Comparison of ENCODE assay signal across 10 cellular contexts in the genomic region with DNA sequence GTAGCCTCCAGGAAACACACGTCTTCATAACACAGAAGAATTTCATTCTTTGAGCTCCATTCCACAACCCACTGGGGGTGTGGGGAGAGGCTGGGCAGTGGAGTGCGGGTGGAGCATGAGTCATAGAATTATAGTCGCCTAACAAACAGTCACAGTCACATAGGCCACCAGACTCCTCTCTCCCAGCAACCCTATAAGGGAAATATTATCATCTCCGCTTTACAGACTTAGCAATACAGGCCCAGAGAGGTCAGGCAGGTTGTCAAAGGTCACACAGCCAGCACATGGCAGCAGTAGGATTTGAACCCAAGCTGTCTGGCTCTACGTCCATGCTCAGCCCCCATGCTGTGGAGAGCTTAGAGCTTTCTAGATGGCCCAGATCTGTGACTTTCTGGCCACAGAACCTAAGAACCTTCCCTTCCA. TPM values are rescaled to one million over a fixed set of nuclear protein-coding genes. Genes with fewer than 3 reads are reported as not detected.
DNase-seq lines count a peak whose midpoint lies in the region; ATAC-seq, FAIRE-seq and TF ChIP-seq lines count a peak whose summit lies in the region.
"Had no signal": no experiment of that assay in that cellular context is flagged by ENCODE, and none has a peak within 500 bp of the region (broad histone marks: within the 10 kb centered on the region; RNA-seq: fewer than 3 reads in every experiment).

No MANE protein-coding gene starts in this region.

- H3K27me3 ChIP-seq in K562 (ENCODE audit: control insufficient read depth in 2 of 2, insufficient read depth in 2 of 2, low read length in 2 of 2) = peaks cover 0 to 16% of the 10 kb centered on the region in 2 experiments; a peak in 2 of 5 replicates
- H3K27me3 ChIP-seq: SJCRH30 had no signal

- H3K9ac ChIP-seq in K562 (ENCODE audit: insufficient read depth in 1 of 2, low read depth in 2 of 2, low read length in 2 of 2) = no peak overlapping the region
- H3K9ac ChIP-seq: parathyroid adenoma had no signal

- ATAC-seq in K562 = peak; percentile 61
- peak; percentile 49 to 73 for ATAC-seq in naive thymus-derived CD8-positive, alpha-beta T cell
- no peak for ATAC-seq in GM19328 (IDR thresholded peaks at IDR 0.05; ENCODE audit: unreplicated experiment)
- ATAC-seq in GM21381 (IDR thresholded peaks at IDR 0.05; ENCODE audit: unreplicated experiment) = no peak

- no peaks in the 10 kb centered on the region; a peak in 2 of 5 replicates for H3K4me1 ChIP-seq in K562 (replicated peaks in 1 of 2; ENCODE audit: control insufficient read depth in 2 of 2, insufficient read depth in 2 of 2, low read length in 2 of 2)
- H3K4me1 ChIP-seq: parathyroid adenoma had no signal

- H3K9me3 ChIP-seq in K562 (replicated peaks; ENCODE audit: control insufficient read depth, insufficient read depth, low read depth, low read length) = no peaks in the 10 kb centered on the region
- H3K9me3 ChIP-seq: SJCRH30 had no signal

- no peak for TF ChIP-seq EP300 in K562 (IDR thresholded peaks at IDR 0.05; ENCODE audit: low read length)

- H3K4me2 ChIP-seq in K562 (ENCODE audit: insufficient read depth, low read length) = no peak overlapping the region

- no peaks in the 10 kb centered on the region for H3K36me3 ChIP-seq in K562 (ENCODE audit: control insufficient read depth, insufficient read depth, low read length)
- H3K36me3 ChIP-seq: SJCRH30 had no signal

- TF ChIP-seq RAD21 in K562 (CRISPR knock-in tag; conservative IDR thresholded peaks at IDR 0.05 in 1 of 2, IDR thresholded peaks at IDR 0.05 in 1 of 2) = no peak

- no peaks in the 10 kb centered on the region for H3K9me1 ChIP-seq in K562 (ENCODE audit: control insufficient read depth, insufficient read depth, low read length)

- no peak overlapping the region for H2AFZ ChIP-seq in K562 (ENCODE audit: low read depth, low read length)
- H2AFZ ChIP-seq: parathyroid adenoma had no signal

- 24% methylated on average over 5 of the region's 5 CpGs for WGBS in K562 (ENCODE audit: insufficient coverage, low coverage, missing lambda C conversion rate)

- peak overlapping the region; percentile 63 to 92 (median 84) for H3K27ac Mint-ChIP-seq in naive thymus-derived CD8-positive, alpha-beta T cell

- H3K79me2 ChIP-seq in K562 (ENCODE audit: control insufficient read depth, insufficient read depth, low read length) = no peaks in the 10 kb centered on the region
- H3K79me2 ChIP-seq: parathyroid adenoma had no signal

- peak overlapping the region in 2 of 10 donors; percentile 33 to 50 for H3K4me3 Mint-ChIP-seq in naive thymus-derived CD8-positive, alpha-beta T cell

- H3K27me3 Mint-ChIP-seq in naive thymus-derived CD8-positive, alpha-beta T cell = no peaks in the 10 kb centered on the region

- CTCF ChIA-PET in K562 (lab: Yijun Ruan, JAX; ENCODE audit: low intra/inter-chr PET ratio) = no interaction called here

- DNase-seq in AG10803 (ENCODE audit: low read depth) (peak; percentile 36), HTR-8/SVneo (ENCODE audit: insufficient read length, low spot score) (no peak), K562 (ENCODE audit: extremely low read depth in 1 of 4, low spot score in 3 of 4) (peak in 1 of 4 experiments; percentile 26), globus pallidus (ENCODE audit: low spot score) (no peak), cerebellar nuclear complex (lab: John Stamatoyannopoulos, UW) (no peak)
- no peak for DNase-seq in naive thymus-derived CD8-positive, alpha-beta T cell

- POLR2A ChIA-PET in K562 (lab: Yijun Ruan, JAX) = interaction anchor here (0.6 to 1.6 kb wide), 5 partner anchors 11 to 655 kb away, joined by 3 to 11 read pairs (median 3); a partner anchor contains a TSS
- POLR2A ChIA-PET in naive thymus-derived CD8-positive, alpha-beta T cell (lab: Charles Lee) = interaction anchor here (1.0 to 5.4 kb wide), 9 partner anchors 10 to 63 kb away, joined by 3 to 22 read pairs (median 4); a partner anchor contains a TSS

- no TSS peak for BruUV-seq in K562 (replicated peaks; lab: Mats Ljungman, UMichigan)

- intact Hi-C loops in K562 (cut with micrococcal nuclease) = no loop called here

- no peaks in the 10 kb centered on the region for H4K20me1 ChIP-seq in K562 (replicated peaks; ENCODE audit: control insufficient read depth, insufficient read depth, low read length)

- peaks cover 13 to 31% (median 26%) of the 10 kb centered on the region in 4 donors for H3K4me1 Mint-ChIP-seq in naive thymus-derived CD8-positive, alpha-beta T cell

- H3K4me3 ChIP-seq in AG10803 (ENCODE audit: low read length) = no peak overlapping the region
- H3K4me3 ChIP-seq in K562 = no peak overlapping the region
- H3K4me3 ChIP-seq: SJCRH30 had no signal

- peak; percentile 59 for FAIRE-seq in HTR-8/SVneo (lab: Jason Lieb, UNC)
- peak; percentile 63 for FAIRE-seq in K562 (lab: Jason Lieb, UNC)

- no peaks in the 10 kb centered on the region for H3K9me3 Mint-ChIP-seq in naive thymus-derived CD8-positive, alpha-beta T cell

- H3K36me3 Mint-ChIP-seq in naive thymus-derived CD8-positive, alpha-beta T cell = no peaks in the 10 kb centered on the region

- no peak for TF ChIP-seq CTCF in AG10803 (conservative IDR thresholded peaks at IDR 0.05; ENCODE audit: low read length)
- TF ChIP-seq CTCF in K562 (IDR thresholded peaks at IDR 0.05 in 2 of 3, conservative IDR thresholded peaks at IDR 0.05 in 1 of 3; ENCODE audit: insufficient read depth in 2 of 3, low read depth in 1 of 3, low read length in 3 of 3) = no peak

- TF ChIP-seq POLR2A in K562 (conservative IDR thresholded peaks at IDR 0.05) = no peak

- in situ Hi-C loops in K562 (cut with MboI) = no loop called here

- H3K27ac ChIP-seq in K562 (ENCODE audit: extremely low read depth, low read depth, low read length) = no peak overlapping the region
- H3K27ac ChIP-seq: parathyroid adenoma, SJCRH30 had no signal

TF ChIP-seq in K562, 482 proteins besides CTCF, POLR2A, EP300 and RAD21 (continues in another document):
- TF ChIP-seq HEY1 (CRISPR knock-in tag; IDR thresholded peaks at IDR 0.05; ENCODE audit: borderline replicate concordance) (no peak), CREBBP (IDR thresholded peaks at IDR 0.05; ENCODE audit: low read depth, low read length) (no peak), DNMT1 (IDR thresholded peaks at IDR 0.05) (no peak), C11orf30 (IDR thresholded peaks at IDR 0.05; ENCODE audit: low read depth) (no peak), NELFE (IDR thresholded peaks at IDR 0.05; ENCODE audit: insufficient read depth, insufficient read length) (no peak), BDP1 (IDR thresholded peaks at IDR 0.05; ENCODE audit: insufficient read depth, insufficient read length) (no peak), COPS2 (conservative IDR thresholded peaks at IDR 0.05) (no peak), MEF2D (tag; conservative IDR thresholded peaks at IDR 0.05; ENCODE audit: low read depth) (no peak), RBM17 (IDR thresholded peaks at IDR 0.05; ENCODE audit: borderline replicate concordance, low read depth, low read length) (no peak), ARNT (IDR thresholded peaks at IDR 0.05) (no peak), BRD9 (IDR thresholded peaks at IDR 0.05; ENCODE audit: low read depth, partially characterized antibody) (peak; percentile 48)
- TF ChIP-seq, protein P1, sequence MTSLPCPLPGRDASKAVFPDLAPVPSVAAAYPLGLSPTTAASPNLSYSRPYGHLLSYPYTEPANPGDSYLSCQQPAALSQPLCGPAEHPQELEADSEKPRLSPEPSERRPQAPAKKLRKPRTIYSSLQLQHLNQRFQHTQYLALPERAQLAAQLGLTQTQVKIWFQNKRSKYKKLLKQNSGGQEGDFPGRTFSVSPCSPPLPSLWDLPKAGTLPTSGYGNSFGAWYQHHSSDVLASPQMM (CRISPR knock-in tag; IDR thresholded peaks at IDR 0.05) = no peak
- TF ChIP-seq, protein P2, sequence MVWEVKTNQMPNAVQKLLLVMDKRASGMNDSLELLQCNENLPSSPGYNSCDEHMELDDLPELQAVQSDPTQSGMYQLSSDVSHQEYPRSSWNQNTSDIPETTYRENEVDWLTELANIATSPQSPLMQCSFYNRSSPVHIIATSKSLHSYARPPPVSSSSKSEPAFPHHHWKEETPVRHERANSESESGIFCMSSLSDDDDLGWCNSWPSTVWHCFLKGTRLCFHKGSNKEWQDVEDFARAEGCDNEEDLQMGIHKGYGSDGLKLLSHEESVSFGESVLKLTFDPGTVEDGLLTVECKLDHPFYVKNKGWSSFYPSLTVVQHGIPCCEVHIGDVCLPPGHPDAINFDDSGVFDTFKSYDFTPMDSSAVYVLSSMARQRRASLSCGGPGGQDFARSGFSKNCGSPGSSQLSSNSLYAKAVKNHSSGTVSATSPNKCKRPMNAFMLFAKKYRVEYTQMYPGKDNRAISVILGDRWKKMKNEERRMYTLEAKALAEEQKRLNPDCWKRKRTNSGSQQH (CRISPR knock-in tag; IDR thresholded peaks at IDR 0.05) = no peak

RNA-seq across cellular contexts. Expression of a gene that starts 10.6 kb away (rescaled TPM):
- 1.8 and 3.5 TPM in 2 replicates for total RNA-seq in K562 (2011; cell fraction: chromatin; rRNA removed; ENCODE audit: low replicate concordance)
- total RNA-seq in K562 (2011; cell fraction: nucleolus; rRNA removed) = 1.3 and 2.8 TPM in 2 replicates
- total RNA-seq in K562 (2011; cell fraction: nucleoplasm; rRNA removed) = 1.2 and 3.2 TPM in 2 replicates
- total RNA-seq in K562 (2014; rRNA removed) (4.1 and 6.2 TPM in 2 replicates), K562 (2014; rRNA removed; fragmentation: Illumina TruSeq; extraction: Trizol) (7.5 and 10.0 TPM in 2 replicates), K562 (2015; rRNA removed; fragmentation: Illumina TruSeq; extraction: Trizol) (11.1 and 11.9 TPM in 2 replicates), K562 (2021) (10.8 and 13.9 TPM in 2 replicates)
- polyA plus RNA-seq in K562 (2011; rRNA removed) (4.4 and 7.8 TPM in 2 replicates), K562 (2014; fragmentation: Illumina TruSeq; extraction: Trizol) (14.1 and 14.8 TPM in 2 replicates), K562 (2014; fragmentation: Nextera tagmentation; extraction: Ambion mirVana) (10 to 100 TPM; 14.9 to 17.8 TPM), K562 (2014; rRNA removed) (4.9 and 6.8 TPM in 2 replicates)
- 15.6 and 16.4 TPM in 2 replicates for polyA plus RNA-seq in K562 (2011; cell fraction: cytosol; rRNA removed)
- 4.4 and 4.7 TPM in 2 replicates for polyA plus RNA-seq in K562 (2011; cell fraction: nucleus; rRNA removed)
- polyA plus RNA-seq in K562 (2012) = 14.5 and 40.7 TPM in 2 replicates
- 2.9 and 3.1 TPM in 2 replicates for polyA minus RNA-seq in K562 (2011; rRNA and poly(A)+ RNA removed)
- 2.1 and 4.6 TPM in 2 replicates for polyA minus RNA-seq in K562 (2011; cell fraction: cytosol; rRNA and poly(A)+ RNA removed)
- polyA minus RNA-seq in K562 (2011; cell fraction: nucleus; rRNA and poly(A)+ RNA removed) = 1.2 and 2.2 TPM in 2 replicates
- 100 to 1,000 TPM; 169 to 176 TPM for total RNA-seq in naive thymus-derived CD8-positive, alpha-beta T cell
- polyA plus RNA-seq in naive thymus-derived CD8-positive, alpha-beta T cell = 100 to 1,000 TPM; 553 to 770 (median 597) TPM

Comparison
In these comparisons a context has a peak if more than half of its experiments do, and no peak if none do; other contexts are left out.
1. ATAC-seq: peak in K562 (single experiment) and naive thymus-derived CD8-positive, alpha-beta T cell (2 of 2); none in GM19328 (single experiment) and GM21381 (single experiment).
2. RNA of a gene that starts 10.6 kb away (total RNA-seq): 169 to 176 TPM in naive thymus-derived CD8-positive, alpha-beta T cell; 1.2 to 13.9 TPM in K562; every median in the first group is over 10 times any median in the second.